ENCODE assay signal across 8 cellular contexts in genomic region chr1:205774277-205775014, GRCh38. TPM values are rescaled to one million over a fixed set of nuclear protein-coding genes. Genes with fewer than 3 reads are reported as not detected.
A peak's percentile ranks its signal among the peaks of the same experiment; 100 is the strongest.
DNase-seq lines count a peak whose midpoint lies in the region; ATAC-seq, FAIRE-seq and TF ChIP-seq lines count a peak whose summit lies in the region.

No MANE protein-coding gene starts in this region.

- H4K20me1 ChIP-seq in mammary epithelial cell (ENCODE audit: insufficient read depth, low read length): no peaks in the 10 kb centered on the region
- H4K20me1 ChIP-seq in HepG2 (ENCODE audit: insufficient read depth, low read length): no peaks in the 10 kb centered on the region

- H3K9ac ChIP-seq in mammary epithelial cell (ENCODE audit: insufficient read depth, low read length) (peak overlapping the region; percentile 59), HepG2 (ENCODE audit: insufficient read depth, low read depth, low read length) (peak overlapping the region; percentile 55)

- H3K36me3 ChIP-seq in mammary epithelial cell (ENCODE audit: insufficient read depth, low read length) (no peaks in the 10 kb centered on the region), HepG2 (replicated peaks in 1 of 2; ENCODE audit: control insufficient read depth in 1 of 2, insufficient read depth in 2 of 2, low read length in 2 of 2) (no peaks in the 10 kb centered on the region)

- peak overlapping the region; percentile 96 for H2AFZ ChIP-seq in mammary epithelial cell (ENCODE audit: low read depth, low read length)
- peak overlapping the region; percentile 56 for H2AFZ ChIP-seq in HepG2 (ENCODE audit: low read length)

- no peak for TF ChIP-seq POLR2A in HepG2 (IDR thresholded peaks at IDR 0.05; ENCODE audit: insufficient read depth in 1 of 2, low read depth in 2 of 2, low read length in 2 of 2)

- 20% methylated on average over 26 of the region's 33 CpGs for whole genome bisulfite sequencing in mammary epithelial cell (ENCODE audit: low coverage, missing lambda C conversion rate)
- WGBS in HepG2 (ENCODE audit: low lambda C conversion rate): 1% methylated on average over 22 of the region's 33 CpGs

- intact Hi-C loops in mammary epithelial cell (cut with micrococcal nuclease) (loop anchor here (2.0 to 5.0 kb wide), 3 partner anchors 26 to 333 kb away; no protein-coding TSS in a partner anchor), HepG2 (cut with micrococcal nuclease; ENCODE audit: unreplicated experiment) (no loop called here)

- POLR2A ChIA-PET in HepG2 (lab: Yijun Ruan, JAX): interaction anchor here (1.0 to 3.5 kb wide), 4 partner anchors 9 to 35 kb away, joined by 3 to 21 read pairs (median 4); partner anchors contain the start of gene NUCKS1

- BruUV-seq in mammary epithelial cell (replicated peaks; lab: Mats Ljungman, UMichigan) (no TSS peak), HepG2 (replicated peaks; lab: Mats Ljungman, UMichigan) (no TSS peak)

- H3K27me3 ChIP-seq in mammary epithelial cell (ENCODE audit: insufficient read depth, low read length): no peaks in the 10 kb centered on the region
- peaks cover 0 to 8% of the 10 kb centered on the region in 2 experiments; a peak in 2 of 5 replicates for H3K27me3 ChIP-seq in HepG2 (ENCODE audit: control insufficient read depth in 1 of 2, insufficient read depth in 2 of 2, low read length in 2 of 2)

- CTCF ChIA-PET in mammary epithelial cell (lab: Charles Lee; ENCODE audit: low non-redundant PET): interaction anchor here (0.5 kb wide), 1 partner anchor 9 kb away, joined by 15 read pairs; no protein-coding TSS in a partner anchor
- CTCF ChIA-PET in HepG2 (lab: Yijun Ruan, JAX; ENCODE audit: low intra/inter-chr PET ratio, low total read pairs): no interaction called here

- in situ Hi-C loops in mammary epithelial cell (cut with MboI; ENCODE audit: low sequenced_read_pairs in 2 of 2) (loop anchor here in 1 of 2 donors (25.0 kb wide), 1 partner anchor 338 kb away; the partner anchor contains the start of gene AVPR1B), HepG2 (cut with HindIII; ENCODE audit: extremely low pct_ligation_motif_present, low pct_unique_long_range_greater_than_20kb) (no loop called here)

- no peaks in the 10 kb centered on the region for H3K9me3 ChIP-seq in mammary epithelial cell (replicated peaks; ENCODE audit: insufficient read depth, low read length)
- H3K9me3 ChIP-seq in HepG2 (ENCODE audit: low read length): no peaks in the 10 kb centered on the region

- ATAC-seq in HepG2: peak; percentile 91
- ATAC-seq in HG02870 (IDR thresholded peaks at IDR 0.05; ENCODE audit: unreplicated experiment): no peak

- TF ChIP-seq RAD21 in HepG2 (CRISPR knock-in tag; IDR thresholded peaks at IDR 0.05): no peak

- TF ChIP-seq EP300 in HepG2 (IDR thresholded peaks at IDR 0.05; ENCODE audit: low read depth in 2 of 2, low read length in 2 of 2) (no peak), HepG2 (CRISPR knock-in tag; IDR thresholded peaks at IDR 0.05; ENCODE audit: borderline replicate concordance) (no peak)

- peak overlapping the region; percentile 81 for H3K4me3 ChIP-seq in HFF-Myc (replicated peaks; ENCODE audit: low read depth, low read length)
- H3K4me3 ChIP-seq in mammary epithelial cell (replicated peaks in 1 of 3; ENCODE audit: insufficient read depth in 1 of 3, low read depth in 2 of 3, low read length in 3 of 3): peak overlapping the region; percentile 74 to 78 (median 75)
- peak overlapping the region; percentile 65 to 93 (median 81) for H3K4me3 ChIP-seq in HepG2 (replicated peaks in 1 of 3; ENCODE audit: insufficient read depth in 1 of 3, low read depth in 2 of 3, low read length in 3 of 3)

- FAIRE-seq in HepG2 (lab: Jason Lieb, UNC): peak; percentile 76

- no peaks in the 10 kb centered on the region for H3K79me2 ChIP-seq in mammary epithelial cell (ENCODE audit: insufficient read depth, low read length)
- H3K79me2 ChIP-seq in HepG2 (ENCODE audit: insufficient read depth, low read length): no peaks in the 10 kb centered on the region

- peak overlapping the region; percentile 88 for H3K4me2 ChIP-seq in mammary epithelial cell (ENCODE audit: insufficient read depth, low read depth, low read length)
- peak overlapping the region; percentile 96 for H3K4me2 ChIP-seq in HepG2 (ENCODE audit: low read depth, low read length)

- dilution Hi-C loops in mammary epithelial cell (cut with HindIII; ENCODE audit: low sequenced_read_pairs): no loop called here

- peak; percentile 51 for DNase-seq in COLO668 (lab: John Stamatoyannopoulos, UW; ENCODE audit: unreplicated experiment)
- DNase-seq in HFF-Myc (ENCODE audit: extremely low read depth, low read depth): no peak
- peak; percentile 15 to 69 (median 45) for DNase-seq in T-helper 2 cell
- peak; percentile 14 for DNase-seq in mammary epithelial cell
- peak; percentile 35 for DNase-seq in HepG2 (ENCODE audit: low spot score)
- peak; percentile 22 for DNase-seq in stimulated activated CD8-positive, alpha-beta memory T cell treated with anti-CD3 and anti-CD28 coated beads, Interleukin-12 subunit alpha, Interleukin-12 subunit beta, amount 100 ng/mL, for 4 hours (ENCODE audit: low read depth)
- no peak for DNase-seq in NCI-H2196 (lab: John Stamatoyannopoulos, UW; ENCODE audit: unreplicated experiment)

- peaks cover 8% of the 10 kb centered on the region for H3K4me1 ChIP-seq in mammary epithelial cell (ENCODE audit: insufficient read depth, low read length)
- H3K4me1 ChIP-seq in HepG2 (ENCODE audit: insufficient read depth, low read length): peaks cover 22% of the 10 kb centered on the region

- TF ChIP-seq CTCF in HFF-Myc (IDR thresholded peaks at IDR 0.05; ENCODE audit: low read depth, low read length, missing control alignments): no peak
- TF ChIP-seq CTCF in mammary epithelial cell (conservative IDR thresholded peaks at IDR 0.05 in 1 of 2, IDR thresholded peaks at IDR 0.05 in 1 of 2; ENCODE audit: extremely low read depth in 1 of 2, insufficient read depth in 1 of 2, low read depth in 1 of 2, low read length in 2 of 2): no peak
- TF ChIP-seq CTCF in HepG2 (CRISPR knock-in tag; IDR thresholded peaks at IDR 0.05): no peak

- H3K27ac ChIP-seq in mammary epithelial cell (ENCODE audit: insufficient read depth, low read depth, low read length): no peak overlapping the region
- no peak overlapping the region for H3K27ac ChIP-seq in HepG2 (ENCODE audit: extremely low read length, insufficient read depth, low read length)

RNA-seq across cellular contexts. Expression of gene RAB29, which starts 0.8 kb away (rescaled TPM):
- total RNA-seq in mammary epithelial cell (10 to 100 TPM; 38.4 to 41.2 TPM), HepG2 (2016; rRNA removed; fragmentation: Illumina TruSeq; extraction: Trizol) (10.1 and 13.1 TPM in 2 replicates)
- polyA plus RNA-seq in mammary epithelial cell (34.9 TPM), HepG2 (2011; rRNA removed) (8.7 and 10.0 TPM in 2 replicates)
- 71.2 TPM for polyA minus RNA-seq in mammary epithelial cell
- total RNA-seq in HepG2 (2016; cell fraction: cytosol; rRNA removed; fragmentation: Illumina TruSeq; extraction: Trizol; ENCODE audit: low read depth): 2.2 and 3.1 TPM in 2 replicates
- 10.3 and 12.9 TPM in 2 replicates for total RNA-seq in HepG2 (2016; cell fraction: insoluble cytoplasmic fraction; rRNA removed; fragmentation: Illumina TruSeq; extraction: Trizol)
- total RNA-seq in HepG2 (2016; cell fraction: membrane; rRNA removed; fragmentation: Illumina TruSeq; extraction: Trizol): 5.6 and 7.8 TPM in 2 replicates
- total RNA-seq in HepG2 (2016; cell fraction: nucleus; rRNA removed; fragmentation: Illumina TruSeq; extraction: Trizol): 4.6 and 6.6 TPM in 2 replicates
- polyA plus RNA-seq in HepG2 (2011; cell fraction: cytosol; rRNA removed): 6.9 and 9.3 TPM in 2 replicates
- 4.6 and 5.0 TPM in 2 replicates for polyA plus RNA-seq in HepG2 (2011; cell fraction: nucleus; rRNA removed)
- polyA plus RNA-seq in HepG2 (2012): 8.7 TPM in 2 replicates
- polyA plus RNA-seq in HepG2 (2016; cell fraction: cytosol; fragmentation: Illumina TruSeq; extraction: Trizol; ENCODE audit: low read depth): 1.3 and 1.8 TPM in 2 replicates
- polyA plus RNA-seq in HepG2 (2016; cell fraction: insoluble cytoplasmic fraction; fragmentation: Illumina TruSeq; extraction: Trizol; ENCODE audit: low read depth): 13.6 and 13.7 TPM in 2 replicates
- 4.8 TPM in 2 replicates for polyA plus RNA-seq in HepG2 (2016; cell fraction: membrane; fragmentation: Illumina TruSeq; extraction: Trizol; ENCODE audit: low read depth)
- polyA plus RNA-seq in HepG2 (2016; cell fraction: nucleus; fragmentation: Illumina TruSeq; extraction: Trizol; ENCODE audit: insufficient read depth, low read depth): 10.6 and 12.0 TPM in 2 replicates
- 6.1 and 20.5 TPM in 2 replicates for polyA minus RNA-seq in HepG2 (2011; rRNA and poly(A)+ RNA removed; ENCODE audit: low replicate concordance)
- polyA minus RNA-seq in HepG2 (2011; cell fraction: cytosol; rRNA and poly(A)+ RNA removed): 4.6 and 5.8 TPM in 2 replicates
- polyA minus RNA-seq in HepG2 (2011; cell fraction: nucleus; rRNA and poly(A)+ RNA removed): 3.3 and 3.6 TPM in 2 replicates

RNA-seq across cellular contexts. Expression of gene NUCKS1, which starts 24.5 kb away (rescaled TPM):
- total RNA-seq in mammary epithelial cell (100 to 1,000 TPM in 1 of 2 donors, 10 to 100 TPM in 1; 94.5 to 160 TPM), HepG2 (2016; rRNA removed; fragmentation: Illumina TruSeq; extraction: Trizol) (117 and 194 TPM in 2 replicates)
- polyA plus RNA-seq in mammary epithelial cell (46.3 TPM), HepG2 (2011; rRNA removed) (25.1 and 35.5 TPM in 2 replicates)
- 93.5 TPM for polyA minus RNA-seq in mammary epithelial cell
- total RNA-seq in HepG2 (2016; cell fraction: cytosol; rRNA removed; fragmentation: Illumina TruSeq; extraction: Trizol; ENCODE audit: low read depth): 10.3 and 15.8 TPM in 2 replicates
- total RNA-seq in HepG2 (2016; cell fraction: insoluble cytoplasmic fraction; rRNA removed; fragmentation: Illumina TruSeq; extraction: Trizol): 125 and 160 TPM in 2 replicates
- 40.1 and 45.8 TPM in 2 replicates for total RNA-seq in HepG2 (2016; cell fraction: membrane; rRNA removed; fragmentation: Illumina TruSeq; extraction: Trizol)
- total RNA-seq in HepG2 (2016; cell fraction: nucleus; rRNA removed; fragmentation: Illumina TruSeq; extraction: Trizol): 67.8 and 73.8 TPM in 2 replicates
- 14.2 and 24.0 TPM in 2 replicates for polyA plus RNA-seq in HepG2 (2011; cell fraction: cytosol; rRNA removed)
- polyA plus RNA-seq in HepG2 (2011; cell fraction: nucleus; rRNA removed): 8.7 and 10.8 TPM in 2 replicates
- 32.7 and 70.0 TPM in 2 replicates for polyA plus RNA-seq in HepG2 (2012)
- 15.9 and 27.1 TPM in 2 replicates for polyA plus RNA-seq in HepG2 (2016; cell fraction: cytosol; fragmentation: Illumina TruSeq; extraction: Trizol; ENCODE audit: low read depth)
- 186 and 191 TPM in 2 replicates for polyA plus RNA-seq in HepG2 (2016; cell fraction: insoluble cytoplasmic fraction; fragmentation: Illumina TruSeq; extraction: Trizol; ENCODE audit: low read depth)
- 54.3 and 56.5 TPM in 2 replicates for polyA plus RNA-seq in HepG2 (2016; cell fraction: membrane; fragmentation: Illumina TruSeq; extraction: Trizol; ENCODE audit: low read depth)
- polyA plus RNA-seq in HepG2 (2016; cell fraction: nucleus; fragmentation: Illumina TruSeq; extraction: Trizol; ENCODE audit: insufficient read depth, low read depth): 84.6 and 113 TPM in 2 replicates
- 54.5 and 133 TPM in 2 replicates for polyA minus RNA-seq in HepG2 (2011; rRNA and poly(A)+ RNA removed; ENCODE audit: low replicate concordance)
- 45.1 and 46.0 TPM in 2 replicates for polyA minus RNA-seq in HepG2 (2011; cell fraction: cytosol; rRNA and poly(A)+ RNA removed)
- polyA minus RNA-seq in HepG2 (2011; cell fraction: nucleus; rRNA and poly(A)+ RNA removed): 41.1 and 52.6 TPM in 2 replicates

RNA-seq across cellular contexts. Expression of gene SLC41A1, which starts 38.6 kb away (rescaled TPM):
- 10 to 100 TPM; 24.7 to 43.2 TPM for total RNA-seq in mammary epithelial cell
- 36.3 TPM for polyA plus RNA-seq in mammary epithelial cell
- 42.5 TPM for polyA minus RNA-seq in mammary epithelial cell
- 1.3 and 2.2 TPM in 2 replicates for total RNA-seq in HepG2 (2016; rRNA removed; fragmentation: Illumina TruSeq; extraction: Trizol)
- 0.26 and 0.30 TPM in 2 replicates for total RNA-seq in HepG2 (2016; cell fraction: cytosol; rRNA removed; fragmentation: Illumina TruSeq; extraction: Trizol; ENCODE audit: low read depth)
- 1.7 TPM in 2 replicates for total RNA-seq in HepG2 (2016; cell fraction: insoluble cytoplasmic fraction; rRNA removed; fragmentation: Illumina TruSeq; extraction: Trizol)
- total RNA-seq in HepG2 (2016; cell fraction: membrane; rRNA removed; fragmentation: Illumina TruSeq; extraction: Trizol): 1.1 and 1.3 TPM in 2 replicates
- 1.4 and 1.9 TPM in 2 replicates for total RNA-seq in HepG2 (2016; cell fraction: nucleus; rRNA removed; fragmentation: Illumina TruSeq; extraction: Trizol)
- 4.2 and 4.6 TPM in 2 replicates for polyA plus RNA-seq in HepG2 (2011; rRNA removed)
- polyA plus RNA-seq in HepG2 (2011; cell fraction: cytosol; rRNA removed): 2.6 and 2.8 TPM in 2 replicates
- 4.2 and 4.5 TPM in 2 replicates for polyA plus RNA-seq in HepG2 (2011; cell fraction: nucleus; rRNA removed)
- polyA plus RNA-seq in HepG2 (2012): 2.7 and 3.9 TPM in 2 replicates
- polyA plus RNA-seq in HepG2 (2016; cell fraction: cytosol; fragmentation: Illumina TruSeq; extraction: Trizol; ENCODE audit: low read depth): 0.12 and 0.17 TPM in 2 replicates
- polyA plus RNA-seq in HepG2 (2016; cell fraction: insoluble cytoplasmic fraction; fragmentation: Illumina TruSeq; extraction: Trizol; ENCODE audit: low read depth): 2.1 and 2.5 TPM in 2 replicates
- 1.3 and 1.4 TPM in 2 replicates for polyA plus RNA-seq in HepG2 (2016; cell fraction: membrane; fragmentation: Illumina TruSeq; extraction: Trizol; ENCODE audit: low read depth)
- 2.8 and 4.2 TPM in 2 replicates for polyA plus RNA-seq in HepG2 (2016; cell fraction: nucleus; fragmentation: Illumina TruSeq; extraction: Trizol; ENCODE audit: insufficient read depth, low read depth)
- polyA minus RNA-seq in HepG2 (2011; rRNA and poly(A)+ RNA removed; ENCODE audit: low replicate concordance): 5.4 and 35.6 TPM in 2 replicates
- 1.5 and 2.0 TPM in 2 replicates for polyA minus RNA-seq in HepG2 (2011; cell fraction: cytosol; rRNA and poly(A)+ RNA removed)
- polyA minus RNA-seq in HepG2 (2011; cell fraction: nucleus; rRNA and poly(A)+ RNA removed): 2.4 and 2.6 TPM in 2 replicates

Comparison
In these comparisons a context has a peak if more than half of its experiments do, and no peak if none do; other contexts are left out.
1. DNase-seq: peak in COLO668 (single experiment), T-helper 2 cell (5 of 5), mammary epithelial cell (single experiment), HepG2 (single experiment) and stimulated activated CD8-positive, alpha-beta memory T cell treated with anti-CD3 and anti-CD28 coated beads, Interleukin-12 subunit alpha, Interleukin-12 subunit beta, amount 100 ng/mL, for 4 hours (single experiment); none in HFF-Myc (single experiment) and NCI-H2196 (single experiment).
2. RNA of gene SLC41A1, which starts 38.6 kb away (total RNA-seq): 24.7 to 43.2 TPM in mammary epithelial cell; 0.26 to 2.2 TPM in HepG2; every median in the first group is over 4 times any median in the second.
3. Peak in every context shown above with its lines, with median percentiles within 50 percentile points of each other: H3K4me3 ChIP-seq.